ENCODE assay signal across 12 cellular contexts in the genomic region with DNA sequence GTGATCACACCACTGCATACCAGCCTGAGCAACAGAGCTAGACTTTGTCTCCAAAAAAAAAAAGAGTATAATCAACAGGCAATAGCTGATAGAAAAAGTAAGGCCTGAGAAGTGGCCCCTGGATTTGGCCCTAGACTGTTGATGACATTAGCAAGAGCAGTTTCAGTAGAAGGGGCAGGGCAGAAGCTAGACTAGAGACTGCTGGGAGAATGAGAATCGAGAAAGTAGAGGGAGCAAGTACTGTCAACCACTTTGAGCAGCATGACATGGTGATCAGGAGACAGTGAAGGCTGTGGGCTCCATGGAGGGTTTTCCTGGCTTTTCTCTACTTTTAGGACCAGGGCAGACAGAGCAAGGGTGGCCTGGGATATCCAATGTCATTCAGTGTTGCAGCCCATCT. TPM values are rescaled to one million over a fixed set of nuclear protein-coding genes. Genes with fewer than 3 reads are reported as not detected.
DNase-seq lines count a peak whose midpoint lies in the region; ATAC-seq and TF ChIP-seq lines count a peak whose summit lies in the region.
"Had no signal": no experiment of that assay in that cellular context is flagged by ENCODE, and none has a peak within 500 bp of the region (broad histone marks: within the 10 kb centered on the region; RNA-seq: fewer than 3 reads in every experiment).

No MANE protein-coding gene starts in this region.

- intact Hi-C loops in activated CD8-positive, alpha-beta T cell treated with anti-CD3 and anti-CD28 coated beads for 36 hours (cut with micrococcal nuclease): no loop called here
- intact Hi-C loops in left lung (cut with DNase I): no loop called here

- TF ChIP-seq CTCF in GM13977 (IDR thresholded peaks at IDR 0.05; ENCODE audit: extremely low read depth, insufficient read depth, missing control alignments) (no peak), left lung (IDR thresholded peaks at IDR 0.05) (no peak)
- TF ChIP-seq CTCF in activated CD8-positive, alpha-beta T cell treated with anti-CD3 and anti-CD28 coated beads for 36 hours (IDR thresholded peaks at IDR 0.05): no peak

- no peaks in the 10 kb centered on the region for H3K27me3 Mint-ChIP-seq in activated CD8-positive, alpha-beta T cell treated with anti-CD3 and anti-CD28 coated beads for 36 hours

- DNase-seq in GM13977 (ENCODE audit: low spot score): peak; percentile 34
- no peak for DNase-seq in activated CD8-positive, alpha-beta T cell treated with anti-CD3 and anti-CD28 coated beads for 36 hours
- DNase-seq in GF-D8 (lab: John Stamatoyannopoulos, UW): no peak
- no peak for DNase-seq in left lung
- DNase-seq in nucleus accumbens (lab: John Stamatoyannopoulos, UW): no peak
- DNase-seq in stimulated activated naive CD4-positive, alpha-beta T cell (lab: John Stamatoyannopoulos, UW): no peak
- DNase-seq: Calu3 had no signal

- no peaks in the 10 kb centered on the region for H3K9me3 Mint-ChIP-seq in activated CD8-positive, alpha-beta T cell treated with anti-CD3 and anti-CD28 coated beads for 36 hours

- CTCF ChIA-PET in activated CD8-positive, alpha-beta T cell treated with anti-CD3 and anti-CD28 coated beads for 36 hours (lab: Charles Lee): interaction anchor here (0.9 to 2.5 kb wide), 3 partner anchors 24 to 31 kb away, joined by 3 to 9 read pairs (median 5); no protein-coding TSS in a partner anchor

- no peaks in the 10 kb centered on the region for H3K36me3 ChIP-seq in left lung
- H3K36me3 ChIP-seq: MG63 had no signal

- H3K4me1 ChIP-seq in left lung: peaks cover 0 to 4% of the 10 kb centered on the region in 2 donors

- H3K27ac Mint-ChIP-seq in activated CD8-positive, alpha-beta T cell treated with anti-CD3 and anti-CD28 coated beads for 36 hours: no peak overlapping the region

- no peak overlapping the region for H3K27ac ChIP-seq in left lung
- H3K27ac ChIP-seq: epithelial cell of prostate had no signal

- POLR2A ChIA-PET in activated CD8-positive, alpha-beta T cell treated with anti-CD3 and anti-CD28 coated beads for 36 hours (lab: Charles Lee): interaction anchor here (0.6 to 1.3 kb wide), 2 partner anchors 35 to 81 kb away, joined by 3 to 4 read pairs; no protein-coding TSS in a partner anchor

- H3K4me3 ChIP-seq in left lung: no peak overlapping the region
- H3K4me3 ChIP-seq: MG63 had no signal

- H3K9me3 ChIP-seq in left lung: no peaks in the 10 kb centered on the region
- H3K9me3 ChIP-seq: MG63 had no signal

- peaks cover 12% of the 10 kb centered on the region for H3K4me1 Mint-ChIP-seq in activated CD8-positive, alpha-beta T cell treated with anti-CD3 and anti-CD28 coated beads for 36 hours (ENCODE audit: low read depth)

- ATAC-seq in GM19455 (IDR thresholded peaks at IDR 0.05; ENCODE audit: unreplicated experiment) (peak; percentile 70), HG02970 (IDR thresholded peaks at IDR 0.05; ENCODE audit: low FRiP score, unreplicated experiment) (peak; percentile 38), left lung (no peak)
- ATAC-seq in activated CD8-positive, alpha-beta T cell treated with anti-CD3 and anti-CD28 coated beads for 36 hours: peak; percentile 37

- H3K4me3 Mint-ChIP-seq in activated CD8-positive, alpha-beta T cell treated with anti-CD3 and anti-CD28 coated beads for 36 hours: no peak overlapping the region

- no peaks in the 10 kb centered on the region for H3K36me3 Mint-ChIP-seq in activated CD8-positive, alpha-beta T cell treated with anti-CD3 and anti-CD28 coated beads for 36 hours (ENCODE audit: low read depth)

- H3K27me3 ChIP-seq in left lung: no peaks in the 10 kb centered on the region
- H3K27me3 ChIP-seq: MG63 had no signal

- in situ Hi-C loops in GM13977 (cut with MboI; ENCODE audit: low pct_unique_long_range_greater_than_20kb, low sequenced_read_pairs, unreplicated experiment): no loop called here

RNA-seq across cellular contexts. Expression of a gene that starts 34.9 kb away (rescaled TPM):
- total RNA-seq in activated CD8-positive, alpha-beta T cell treated with anti-CD3 and anti-CD28 coated beads for 36 hours: 10 to 100 TPM; 41.2 to 41.4 TPM
- 100 to 1,000 TPM in 1 of 2 donors, 10 to 100 TPM in 1; 83.6 to 107 TPM for total RNA-seq in left lung

RNA-seq across cellular contexts. Expression of a gene that starts 37.9 kb away (rescaled TPM):
- total RNA-seq in activated CD8-positive, alpha-beta T cell treated with anti-CD3 and anti-CD28 coated beads for 36 hours: not detected
- total RNA-seq in left lung: not detected
- total RNA-seq: Calu3, kidney had no signal
